ENCODE assay signal across 9 cellular contexts in genomic region chr17:75036643-75037268, GRCh38. TPM values are rescaled to one million over a fixed set of nuclear protein-coding genes. Genes with fewer than 3 reads are reported as not detected.
DNase-seq lines count a peak whose midpoint lies in the region; ATAC-seq lines count a peak whose summit lies in the region.
"Had no signal": no experiment of that assay in that cellular context is flagged by ENCODE, and none has a peak within 500 bp of the region (broad histone marks: within the 10 kb centered on the region; RNA-seq: fewer than 3 reads in every experiment).

No MANE protein-coding gene starts in this region.

- H3K27me3 Mint-ChIP-seq in immature natural killer cell (ENCODE audit: low read depth in 3 of 3) = peaks cover 27 to 40% (median 36%) of the 10 kb centered on the region in 3 donors

- DNase-seq in GM04504 (ENCODE audit: low read depth) = peak; percentile 77
- DNase-seq in SK-N-MC (ENCODE audit: low read depth, low spot score) = peak; percentile 90
- peak; percentile 56 for DNase-seq in activated naive CD8-positive, alpha-beta T cell treated with anti-CD3 and anti-CD28 coated beads, Interleukin-2, amount 50 U/mL, for 16 hours (ENCODE audit: low read depth, low spot score)
- DNase-seq in immature natural killer cell = peak in 2 of 3 donors; percentile 6 to 12
- DNase-seq in stimulated activated CD4-positive, alpha-beta T cell treated with anti-CD3 and anti-CD28 coated beads, Interleukin-1b, Interleukin-23, amount 100 ng/mL, for 48 hours = peak; percentile 84

- H3K9ac ChIP-seq in SK-N-MC (ENCODE audit: insufficient read length) = no peak overlapping the region

- peak overlapping the region in 4 of 5 donors; percentile 30 to 73 (median 42) for H3K4me3 Mint-ChIP-seq in immature natural killer cell

- H3K36me3 Mint-ChIP-seq in immature natural killer cell = peaks cover 9 to 22% (median 16%) of the 10 kb centered on the region in 3 donors

- H3K36me3 ChIP-seq in SK-N-MC (ENCODE audit: insufficient read depth, low read length) = peaks cover 37% of the 10 kb centered on the region

- peak overlapping the region in 2 of 6 donors; percentile 69 to 71 for H3K27ac Mint-ChIP-seq in immature natural killer cell

- ATAC-seq in HG03565 (IDR thresholded peaks at IDR 0.05; ENCODE audit: unreplicated experiment) (no peak), HG03135 (IDR thresholded peaks at IDR 0.05; ENCODE audit: unreplicated experiment) (no peak), HG02973 (IDR thresholded peaks at IDR 0.05; ENCODE audit: unreplicated experiment) (no peak)

- peaks cover 0 to 2% (median 0%) of the 10 kb centered on the region in 6 donors for H3K9me3 Mint-ChIP-seq in immature natural killer cell

- H3K4me1 Mint-ChIP-seq in immature natural killer cell = peaks cover 37 to 44% of the 10 kb centered on the region in 2 donors

- no peaks in the 10 kb centered on the region for H3K9me3 ChIP-seq in SK-N-MC (ENCODE audit: low read depth, low read length)

- H3K27ac ChIP-seq in SK-N-MC = peak overlapping the region; percentile 97

- peak overlapping the region; percentile 42 for H3K4me3 ChIP-seq in SK-N-MC

RNA-seq across cellular contexts. Expression of gene ATP5PD, which starts 10.0 kb away (rescaled TPM):
- 100 to 1,000 TPM; 257 to 366 (median 261) TPM for polyA plus RNA-seq in immature natural killer cell

RNA-seq across cellular contexts. Expression of gene KCTD2, which starts 10.3 kb away (rescaled TPM):
- polyA plus RNA-seq in immature natural killer cell = 1 to 10 TPM; 2.3 to 6.0 (median 4.4) TPM

RNA-seq across cellular contexts. Expression of gene MRPL58, which starts 24.3 kb away (rescaled TPM):
- polyA plus RNA-seq in immature natural killer cell = 10 to 100 TPM; 32.4 to 52.3 (median 47.1) TPM

RNA-seq across cellular contexts. Expression of gene CDR2L, which starts 49.3 kb away (rescaled TPM):
- not detected for polyA plus RNA-seq in immature natural killer cell

RNA-seq across cellular contexts. Expression of gene SLC16A5, which starts 51.0 kb away (rescaled TPM):
- polyA plus RNA-seq in immature natural killer cell = 1 to 10 TPM; 1.5 to 2.1 (median 1.5) TPM
- polyA plus RNA-seq: neural cell had no signal

Comparison
In these comparisons a context has a peak if more than half of its experiments do, and no peak if none do; other contexts are left out.
1. DNase-seq: peak in every context shown above with its lines; median percentile 90 in SK-N-MC; 84 in stimulated activated CD4-positive, alpha-beta T cell treated with anti-CD3 and anti-CD28 coated beads, Interleukin-1b, Interleukin-23, amount 100 ng/mL, for 48 hours; 77 in GM04504; 56 in activated naive CD8-positive, alpha-beta T cell treated with anti-CD3 and anti-CD28 coated beads, Interleukin-2, amount 50 U/mL, for 16 hours; 9 in immature natural killer cell.